Comparison of ENCODE assay signal across 11 cellular contexts in the genomic region with DNA sequence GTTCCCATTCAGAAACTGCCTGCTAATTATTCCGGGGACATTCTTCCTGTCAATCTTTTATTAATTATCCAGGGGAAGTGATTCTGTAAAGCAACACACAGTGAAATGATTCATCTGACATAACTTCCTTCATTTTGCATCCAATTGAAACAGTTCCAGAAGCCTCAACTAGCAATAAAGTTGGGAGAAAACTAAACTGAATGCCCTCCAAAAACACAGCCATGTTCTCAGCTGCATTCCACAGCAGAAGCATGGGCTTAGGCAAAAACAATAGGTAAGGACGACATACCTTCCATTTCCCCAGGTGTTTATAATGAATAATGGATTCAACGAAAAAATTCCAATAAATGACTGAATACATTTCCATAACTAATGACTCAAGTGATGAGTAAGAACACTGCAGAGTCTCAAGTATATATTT. TPM values are rescaled to one million over a fixed set of nuclear protein-coding genes. Genes with fewer than 3 reads are reported as not detected.
A peak's percentile ranks its signal among the peaks of the same experiment; 100 is the strongest.
DNase-seq lines count a peak whose midpoint lies in the region; ATAC-seq and TF ChIP-seq lines count a peak whose summit lies in the region.
"Had no signal": no experiment of that assay in that cellular context is flagged by ENCODE, and none has a peak within 500 bp of the region (broad histone marks: within the 10 kb centered on the region; RNA-seq: fewer than 3 reads in every experiment).

No MANE protein-coding gene starts in this region.

- H3K27me3 Mint-ChIP-seq in dendritic cell treated with granulocyte-macrophage colony-stimulating factor and Interleukin-4, amounts not matched to agents 40 ng/mL and 50 ng/mL, for 4 days: no peaks in the 10 kb centered on the region

- peaks cover 10% of the 10 kb centered on the region for H3K4me1 ChIP-seq in neuron (ENCODE audit: insufficient read depth, low read length)

- H3K27ac Mint-ChIP-seq in dendritic cell treated with granulocyte-macrophage colony-stimulating factor and Interleukin-4, amounts not matched to agents 40 ng/mL and 50 ng/mL, for 4 days: peak overlapping the region; percentile 50
- H3K27ac Mint-ChIP-seq: activated T-cell treated with anti-CD3 and anti-CD28 coated beads, Interleukin-2, amount 50 U/mL, for 72 hours had no signal

- no peaks in the 10 kb centered on the region for H3K9me3 ChIP-seq in neuron (ENCODE audit: low read length)

- H3K36me3 ChIP-seq in neuron (ENCODE audit: insufficient read depth, low read length): no peaks in the 10 kb centered on the region

- peak; percentile 40 for DNase-seq in Caki2 (ENCODE audit: low read depth)
- DNase-seq in NB4 (ENCODE audit: low read depth): peak; percentile 50
- no peak for DNase-seq in retina
- DNase-seq: activated T-cell treated with anti-CD3 and anti-CD28 coated beads, Interleukin-2, amount 50 U/mL, for 72 hours; KG1; posterior cingulate gyrus had no signal

- in situ Hi-C loops in Caki2 (cut with HindIII; ENCODE audit: low pct_unique_long_range_greater_than_20kb, low sequenced_read_pairs): no loop called here

- intact Hi-C loops in dendritic cell treated with granulocyte-macrophage colony-stimulating factor and Interleukin-4, amounts not matched to agents 40 ng/mL and 50 ng/mL, for 4 days (cut with micrococcal nuclease): no loop called here

- TF ChIP-seq POLR2A in NB4 (IDR thresholded peaks at IDR 0.05; ENCODE audit: extremely low read depth, insufficient read length): no peak

- H2AFZ ChIP-seq in neuron (ENCODE audit: low read depth, low read length): peak overlapping the region; percentile 3

- TF ChIP-seq CTCF in NB4 (IDR thresholded peaks at IDR 0.05; ENCODE audit: low read depth, low read length): no peak

- ATAC-seq in HG03439 (IDR thresholded peaks at IDR 0.05; ENCODE audit: unreplicated experiment) (no peak), GM19328 (IDR thresholded peaks at IDR 0.05; ENCODE audit: unreplicated experiment) (no peak), GM21723 (IDR thresholded peaks at IDR 0.05; ENCODE audit: unreplicated experiment) (no peak)

- H3K4me3 Mint-ChIP-seq in dendritic cell treated with granulocyte-macrophage colony-stimulating factor and Interleukin-4, amounts not matched to agents 40 ng/mL and 50 ng/mL, for 4 days: no peak overlapping the region

- no peaks in the 10 kb centered on the region for H3K9me3 Mint-ChIP-seq in dendritic cell treated with granulocyte-macrophage colony-stimulating factor and Interleukin-4, amounts not matched to agents 40 ng/mL and 50 ng/mL, for 4 days
- H3K9me3 Mint-ChIP-seq: activated T-cell treated with anti-CD3 and anti-CD28 coated beads, Interleukin-2, amount 50 U/mL, for 72 hours had no signal

- peaks cover 72% of the 10 kb centered on the region for H3K4me1 Mint-ChIP-seq in dendritic cell treated with granulocyte-macrophage colony-stimulating factor and Interleukin-4, amounts not matched to agents 40 ng/mL and 50 ng/mL, for 4 days (ENCODE audit: low read depth)

- no peaks in the 10 kb centered on the region for H3K36me3 Mint-ChIP-seq in dendritic cell treated with granulocyte-macrophage colony-stimulating factor and Interleukin-4, amounts not matched to agents 40 ng/mL and 50 ng/mL, for 4 days (ENCODE audit: low read depth)

- H3K4me3 ChIP-seq in NB4 (ENCODE audit: low read depth, low read length) (no peak overlapping the region), neuron (ENCODE audit: low read length) (no peak overlapping the region)

- no peaks in the 10 kb centered on the region for H3K27me3 ChIP-seq in neuron (ENCODE audit: insufficient read depth, low read length)

RNA-seq across cellular contexts. Expression of a gene that starts 36.9 kb away (rescaled TPM):
- total RNA-seq in Caki2 (2014; rRNA removed; shearing (Covaris generic); ENCODE audit: low replicate concordance): 11.1 and 13.5 TPM in 2 replicates
